Comparison of ENCODE assay signal across 8 cellular contexts in genomic region chr9:109469646-109470358, GRCh38. TPM values are rescaled to one million over a fixed set of nuclear protein-coding genes. Genes with fewer than 3 reads are reported as not detected.
DNase-seq lines count a peak whose midpoint lies in the region; ATAC-seq lines count a peak whose summit lies in the region.

No MANE protein-coding gene starts in this region.

- DNase-seq in CD1c-positive myeloid dendritic cell (ENCODE audit: extremely low spot score) (peak; percentile 74), GM19240 (ENCODE audit: insufficient read length, low spot score) (peak; percentile 48), NCI-H345 (lab: John Stamatoyannopoulos, UW) (peak; percentile 58), dermis microvascular lymphatic vessel endothelial cell (ENCODE audit: low read depth in 2 of 2) (peak; percentile 69 to 83), medulla oblongata (ENCODE audit: extremely low spot score) (peak; percentile 88)
- DNase-seq in activated CD4-positive, alpha-beta T cell treated with anti-CD3 and anti-CD28 coated beads for 4 hours: peak; percentile 40 to 43
- DNase-seq in stimulated activated CD8-positive, alpha-beta memory T cell treated with anti-CD3 and anti-CD28 coated beads, Interleukin-2, amount 100 ng/mL, for 48 hours (ENCODE audit: low read depth in 2 of 2): peak; percentile 39 to 54

- peak; percentile 92 for ATAC-seq in HG03378 (IDR thresholded peaks at IDR 0.05; ENCODE audit: unreplicated experiment)

RNA-seq across cellular contexts. Expression of gene PTPN3, which starts 28.3 kb away (rescaled TPM):
- 2.1 and 5.3 TPM in 2 replicates for total RNA-seq in dermis microvascular lymphatic vessel endothelial cell

Comparison
In these comparisons a context has a peak if more than half of its experiments do, and no peak if none do; other contexts are left out.
1. Peak in every context shown above with its lines: DNase-seq and ATAC-seq.